ENCODE assay signal across 8 cellular contexts in the genomic region with DNA sequence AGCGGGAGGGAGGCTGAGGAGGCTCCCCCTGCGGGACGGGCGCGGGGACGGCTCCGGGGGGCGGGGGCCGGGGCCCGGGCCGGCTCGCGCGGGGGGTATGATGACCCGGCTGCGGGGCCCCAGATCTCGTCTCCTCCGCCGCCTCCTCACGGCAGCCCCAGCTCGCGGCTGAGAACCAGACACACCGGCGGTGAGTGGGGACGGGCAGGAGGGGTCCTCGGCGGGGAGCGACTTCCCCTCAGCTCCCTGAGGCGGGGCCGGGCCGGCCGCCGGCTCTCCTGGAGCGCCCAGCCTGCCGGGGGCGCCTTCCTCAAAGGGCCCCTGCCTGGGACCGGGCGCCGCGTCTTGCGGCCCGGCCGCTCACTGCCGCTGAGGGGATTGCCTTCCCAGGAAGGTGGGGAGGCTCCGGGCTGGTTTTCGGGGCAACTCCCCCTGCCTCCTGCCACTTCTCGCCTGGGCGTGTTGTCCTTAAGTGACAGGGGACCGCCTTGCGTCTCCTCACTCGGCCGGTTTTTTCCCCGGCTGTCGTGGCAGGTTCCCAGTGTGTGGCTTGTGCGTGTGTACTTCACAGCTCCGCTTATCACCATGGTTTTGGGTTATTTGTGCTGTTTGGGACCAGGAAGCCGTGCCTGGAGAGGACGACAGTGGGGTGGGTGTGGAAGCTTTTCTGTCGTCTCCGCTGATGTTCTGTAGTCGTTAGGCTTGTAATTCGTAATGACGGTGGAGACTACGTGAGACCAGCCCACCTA. TPM values are rescaled to one million over a fixed set of nuclear protein-coding genes. Genes with fewer than 3 reads are reported as not detected.
DNase-seq lines count a peak whose midpoint lies in the region; ATAC-seq, FAIRE-seq and TF ChIP-seq lines count a peak whose summit lies in the region.

No MANE protein-coding gene starts in this region.

- peak; percentile 37; the same call in 1 of the 2 replicates for TF ChIP-seq CTCF in GM12874 (IDR thresholded peaks at IDR 0.05; ENCODE audit: insufficient read depth, low read depth, low read length)

- peak overlapping the region; percentile 99 to 100 for H3K27ac Mint-ChIP-seq in effector memory CD8-positive, alpha-beta T cell

- H3K4me1 Mint-ChIP-seq in effector memory CD8-positive, alpha-beta T cell (ENCODE audit: low read depth in 2 of 2) = peaks cover 43 to 56% of the 10 kb centered on the region in 2 donors

- H3K4me3 Mint-ChIP-seq in effector memory CD8-positive, alpha-beta T cell = peak overlapping the region; percentile 92 to 93

- FAIRE-seq in H54 (lab: Jason Lieb, UNC) = no peak

- no peaks in the 10 kb centered on the region for H3K27me3 Mint-ChIP-seq in effector memory CD8-positive, alpha-beta T cell

- H3K9me3 Mint-ChIP-seq in effector memory CD8-positive, alpha-beta T cell = no peaks in the 10 kb centered on the region

- peak; percentile 38 for DNase-seq in H54 (ENCODE audit: insufficient read length, low spot score)
- DNase-seq in M059J (ENCODE audit: low read depth) = peak; percentile 59
- DNase-seq in activated CD8-positive, alpha-beta memory T cell treated with anti-CD3 and anti-CD28 coated beads for 24 hours = peak; percentile 83
- DNase-seq in effector memory CD8-positive, alpha-beta T cell = peak; percentile 81 to 83 (median 83)
- peak; percentile 46 for DNase-seq in midbrain (lab: John Stamatoyannopoulos, UW)
- DNase-seq in stimulated activated CD8-positive, alpha-beta memory T cell treated with anti-CD3 and anti-CD28 coated beads, Interleukin-4, amount 100 ng/mL, for 4 hours (ENCODE audit: low read depth in 2 of 2, low spot score in 1 of 2) = peak; percentile 20 to 48
- DNase-seq in ecto neural progenitor cell (ENCODE audit: low spot score) = no peak

- no peak for TF ChIP-seq POLR2A in H54 (IDR thresholded peaks at IDR 0.05; ENCODE audit: low read depth, low read length)

- H3K36me3 Mint-ChIP-seq in effector memory CD8-positive, alpha-beta T cell (ENCODE audit: insufficient read depth) = peaks cover 64% of the 10 kb centered on the region

- ATAC-seq in effector memory CD8-positive, alpha-beta T cell (replicated peaks) = peak; percentile 49

RNA-seq across cellular contexts. Expression of a gene that starts 0.8 kb away (rescaled TPM):
- total RNA-seq in M059J (2014; rRNA removed; shearing (Covaris generic)) = 26.2 and 34.9 TPM in 2 replicates

RNA-seq across cellular contexts. Expression of a gene that starts 24.8 kb away (rescaled TPM):
- 16.9 and 19.2 TPM in 2 replicates for total RNA-seq in M059J (2014; rRNA removed; shearing (Covaris generic))

RNA-seq across cellular contexts. Expression of a gene that starts 25.3 kb away (rescaled TPM):
- total RNA-seq in M059J (2014; rRNA removed; shearing (Covaris generic)) = 17.9 and 18.9 TPM in 2 replicates

RNA-seq across cellular contexts. Expression of a gene that starts 42.5 kb away (rescaled TPM):
- total RNA-seq in M059J (2014; rRNA removed; shearing (Covaris generic)) = not detected in 2 replicates

RNA-seq across cellular contexts. Expression of a gene that starts 49.4 kb away (rescaled TPM):
- 2.2 and 5.2 TPM in 2 replicates for total RNA-seq in M059J (2014; rRNA removed; shearing (Covaris generic))
